Comparison of ENCODE assay signal across 18 cellular contexts in genomic region chr11:45676522-45677095, GRCh38. TPM values are rescaled to one million over a fixed set of nuclear protein-coding genes. Genes with fewer than 3 reads are reported as not detected.
DNase-seq lines count a peak whose midpoint lies in the region; ATAC-seq and TF ChIP-seq lines count a peak whose summit lies in the region.
"Had no signal": no experiment of that assay in that cellular context is flagged by ENCODE, and none has a peak within 500 bp of the region (broad histone marks: within the 10 kb centered on the region; RNA-seq: fewer than 3 reads in every experiment).

No MANE protein-coding gene starts in this region.

- H3K9me3 Mint-ChIP-seq in CD8-positive, alpha-beta T cell, result no peaks in the 10 kb centered on the region
- H3K9me3 Mint-ChIP-seq: T-cell had no signal

- H3K27me3 Mint-ChIP-seq in CD8-positive, alpha-beta T cell (ENCODE audit: low read depth), result no peaks in the 10 kb centered on the region

- intact Hi-C loops in colonic mucosa (cut with DNase I), result no loop called here
- intact Hi-C loops in CD8-positive, alpha-beta T cell (cut with DNase I, micrococcal nuclease), result no loop called here

- ATAC-seq in GM18867 (IDR thresholded peaks at IDR 0.05; ENCODE audit: unreplicated experiment), result peak; percentile 89
- peak; percentile 88 for ATAC-seq in GM21515 (IDR thresholded peaks at IDR 0.05; ENCODE audit: unreplicated experiment)
- peak; percentile 71 for ATAC-seq in HG03025 (IDR thresholded peaks at IDR 0.05; ENCODE audit: low FRiP score, unreplicated experiment)
- no peak for ATAC-seq in CD8-positive, alpha-beta T cell
- ATAC-seq: naive thymus-derived CD4-positive, alpha-beta T cell; T-cell had no signal

- H3K27me3 ChIP-seq in OCI-LY3 (ENCODE audit: low read depth, low read length) (peaks cover 80% of the 10 kb centered on the region), colonic mucosa (no peaks in the 10 kb centered on the region)
- H3K27me3 ChIP-seq in CD8-positive, alpha-beta T cell (ENCODE audit: insufficient read depth, low read length), result no peaks in the 10 kb centered on the region
- H3K27me3 ChIP-seq: BLaER1, Peyer's patch had no signal

- no peak overlapping the region for H3K27ac Mint-ChIP-seq in CD8-positive, alpha-beta T cell
- H3K27ac Mint-ChIP-seq: naive thymus-derived CD4-positive, alpha-beta T cell; T-cell had no signal

- H3K9me3 ChIP-seq in OCI-LY3 (ENCODE audit: insufficient read depth, low read length), result no peaks in the 10 kb centered on the region
- H3K9me3 ChIP-seq in colonic mucosa, result no peaks in the 10 kb centered on the region
- no peaks in the 10 kb centered on the region for H3K9me3 ChIP-seq in CD8-positive, alpha-beta T cell (ENCODE audit: low read length)
- H3K9me3 ChIP-seq: BLaER1, Peyer's patch had no signal

- no peaks in the 10 kb centered on the region for H3K79me2 ChIP-seq in OCI-LY3 (ENCODE audit: low read length)

- DNase-seq in activated naive CD4-positive, alpha-beta T cell treated with Interleukin-2 at 50 U/mL for 16 hours, result no peak
- no peak for DNase-seq in colonic mucosa
- no peak for DNase-seq in CD8-positive, alpha-beta T cell
- no peak for DNase-seq in effector CD8-positive, alpha-beta T cell (lab: John Stamatoyannopoulos, UW)
- DNase-seq: activated CD4-positive, alpha-beta T cell treated with anti-CD3 and anti-CD28 coated beads for 4 hours; effector memory CD4-positive, alpha-beta T cell; kidney glomerular epithelial cell; naive thymus-derived CD4-positive, alpha-beta T cell; NCI-H446; Peyer's patch; substantia nigra; T-cell had no signal

- H3K4me1 Mint-ChIP-seq in CD8-positive, alpha-beta T cell (ENCODE audit: low read depth), result no peaks in the 10 kb centered on the region
- H3K4me1 Mint-ChIP-seq: naive thymus-derived CD4-positive, alpha-beta T cell; T-cell had no signal

- H3K36me3 Mint-ChIP-seq in CD8-positive, alpha-beta T cell, result no peaks in the 10 kb centered on the region
- H3K36me3 Mint-ChIP-seq: naive thymus-derived CD4-positive, alpha-beta T cell; T-cell had no signal

- no peak overlapping the region for H3K9ac ChIP-seq in OCI-LY3 (ENCODE audit: low read length)
- no peak overlapping the region for H3K9ac ChIP-seq in colonic mucosa (ENCODE audit: low read depth in 2 of 2, low read length in 2 of 2)
- H3K9ac ChIP-seq: BLaER1 had no signal

- TF ChIP-seq CTCF in OCI-LY3 (IDR thresholded peaks at IDR 0.05; ENCODE audit: low read depth, low read length), result no peak
- TF ChIP-seq CTCF in colonic mucosa (IDR thresholded peaks at IDR 0.05), result no peak
- no peak for TF ChIP-seq CTCF in CD8-positive, alpha-beta T cell (IDR thresholded peaks at IDR 0.05)

- H3K27ac ChIP-seq in OCI-LY3 (ENCODE audit: low read length), result no peak overlapping the region
- no peak overlapping the region for H3K27ac ChIP-seq in colonic mucosa
- no peak overlapping the region for H3K27ac ChIP-seq in CD8-positive, alpha-beta T cell (ENCODE audit: low read depth, low read length)
- H3K27ac ChIP-seq: BLaER1, Peyer's patch had no signal

- peaks cover 20% of the 10 kb centered on the region for H3K4me1 ChIP-seq in OCI-LY3 (ENCODE audit: low read length)
- H3K4me1 ChIP-seq in colonic mucosa, result no peaks in the 10 kb centered on the region
- H3K4me1 ChIP-seq in CD8-positive, alpha-beta T cell (ENCODE audit: insufficient read depth, low read length), result no peaks in the 10 kb centered on the region
- H3K4me1 ChIP-seq: BLaER1, Peyer's patch had no signal

- H4K20me1 ChIP-seq in OCI-LY3 (ENCODE audit: insufficient read depth, low read length), result peaks cover 16% of the 10 kb centered on the region
- H4K20me1 ChIP-seq: BLaER1 had no signal

- H2AFZ ChIP-seq in OCI-LY3 (ENCODE audit: low read depth, low read length), result no peak overlapping the region

- peak overlapping the region; percentile 58 for H3K4me2 ChIP-seq in OCI-LY3 (ENCODE audit: low read length)
- H3K4me2 ChIP-seq: BLaER1 had no signal

- H3K4me3 ChIP-seq in OCI-LY3 (ENCODE audit: low read length) (no peak overlapping the region), colonic mucosa (no peak overlapping the region)
- no peak overlapping the region for H3K4me3 ChIP-seq in CD8-positive, alpha-beta T cell (ENCODE audit: low read depth, low read length)
- H3K4me3 ChIP-seq: BLaER1, Peyer's patch had no signal

- H3K36me3 ChIP-seq in OCI-LY3 (replicated peaks; ENCODE audit: low read depth, low read length) (no peaks in the 10 kb centered on the region), colonic mucosa (no peaks in the 10 kb centered on the region)
- no peaks in the 10 kb centered on the region for H3K36me3 ChIP-seq in CD8-positive, alpha-beta T cell (ENCODE audit: insufficient read depth, low read length)
- H3K36me3 ChIP-seq: BLaER1, Peyer's patch had no signal

- POLR2A ChIA-PET in CD8-positive, alpha-beta T cell (lab: Charles Lee), result no interaction called here

- H3K4me3 Mint-ChIP-seq in CD8-positive, alpha-beta T cell, result no peak overlapping the region
- H3K4me3 Mint-ChIP-seq: naive thymus-derived CD4-positive, alpha-beta T cell; T-cell had no signal

- CTCF ChIA-PET in CD8-positive, alpha-beta T cell (lab: Charles Lee), result interaction anchor here (1.2 kb wide), 1 partner anchor 25 kb away, joined by 3 read pairs; no protein-coding TSS in a partner anchor

RNA-seq across cellular contexts. Expression of gene CHST1, which starts 11.2 kb away (rescaled TPM):
- under 1 TPM; 0.54 to 0.58 TPM for total RNA-seq in colonic mucosa
- total RNA-seq in CD8-positive, alpha-beta T cell, result not detected
- total RNA-seq: HT-29; naive thymus-derived CD4-positive, alpha-beta T cell had no signal
